Comparison of ENCODE assay signal across 7 cellular contexts in the genomic region with DNA sequence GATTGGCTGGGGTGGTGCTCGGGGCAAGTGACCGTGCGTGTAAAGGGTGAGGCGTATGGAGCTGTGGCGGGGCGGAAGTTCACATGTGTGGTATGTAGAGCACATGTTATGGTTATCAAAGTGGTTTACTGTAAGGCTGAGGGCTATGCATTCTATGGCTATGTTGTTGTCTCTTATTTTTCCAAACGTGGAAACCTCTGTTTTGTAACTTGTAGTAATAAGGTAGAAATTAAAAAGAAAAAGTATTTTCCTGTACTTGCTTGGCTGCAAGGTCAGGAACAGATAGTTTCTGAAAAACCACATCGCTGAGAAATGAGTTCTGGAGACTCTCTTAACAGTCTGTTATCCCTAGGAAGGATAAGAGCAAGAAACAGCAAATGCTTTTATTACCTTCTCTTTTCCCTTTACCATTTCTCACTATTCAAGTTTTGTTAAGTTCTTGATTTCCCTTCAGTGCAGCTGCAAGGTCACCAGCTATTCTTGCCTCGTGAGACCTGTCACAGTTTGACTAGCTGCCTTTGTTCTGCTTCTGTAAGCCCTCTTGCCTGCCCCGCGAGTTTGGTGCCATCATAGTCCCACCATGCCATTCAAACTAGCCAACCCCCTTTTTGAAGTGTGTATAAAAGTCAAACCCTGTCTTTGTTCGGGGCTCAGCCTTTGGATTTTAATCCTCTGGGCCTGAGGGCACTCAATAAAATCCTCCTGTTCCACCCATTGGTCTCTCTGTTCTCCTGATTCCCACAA. TPM values are rescaled to one million over a fixed set of nuclear protein-coding genes. Genes with fewer than 3 reads are reported as not detected.
DNase-seq lines count a peak whose midpoint lies in the region; ATAC-seq, FAIRE-seq and TF ChIP-seq lines count a peak whose summit lies in the region.

No MANE protein-coding gene starts in this region.

- H3K36me3 Mint-ChIP-seq in astrocyte (ENCODE audit: low read depth, unreplicated experiment): no peaks in the 10 kb centered on the region

- H3K9me3 ChIP-seq in astrocyte (ENCODE audit: insufficient read depth, low read depth, low read length): no peaks in the 10 kb centered on the region
- H3K9me3 ChIP-seq in small intestine (ENCODE audit: control insufficient read depth, low read depth): no peaks in the 10 kb centered on the region

- H3K27me3 Mint-ChIP-seq in astrocyte (ENCODE audit: low read depth, unreplicated experiment): no peaks in the 10 kb centered on the region

- peak overlapping the region; percentile 98 for H3K9ac ChIP-seq in astrocyte (ENCODE audit: low read length)

- H3K4me3 Mint-ChIP-seq in astrocyte (ENCODE audit: unreplicated experiment): no peak overlapping the region

- peaks cover 28% of the 10 kb centered on the region for H3K4me1 ChIP-seq in astrocyte (ENCODE audit: insufficient read depth, low read length)
- H3K4me1 ChIP-seq in small intestine (ENCODE audit: control insufficient read depth in 2 of 2, insufficient read depth in 1 of 2, low read depth in 1 of 2, low read length in 1 of 2): no peaks in the 10 kb centered on the region

- 6 to 7% (median 6%) methylated on average over 12 of the region's 12 CpGs for WGBS in small intestine, 3 donors

- H3K4me3 ChIP-seq in astrocyte (ENCODE audit: insufficient read depth, low read depth, low read length) (peak overlapping the region; percentile 65), iPS-11a (ENCODE audit: low read depth, low read length) (peak overlapping the region; percentile 42), small intestine (ENCODE audit: low read depth in 1 of 2, low read length in 2 of 2) (peak overlapping the region in 1 of 2 donors; percentile 9)

- H3K4me2 ChIP-seq in astrocyte (ENCODE audit: low read length): peak overlapping the region; percentile 91

- H3K27ac ChIP-seq in astrocyte (ENCODE audit: low read depth, low read length): peak overlapping the region; percentile 100
- H3K27ac ChIP-seq in small intestine (ENCODE audit: low read depth in 1 of 2, low read length in 1 of 2): peak overlapping the region; percentile 98 to 100

- H3K27ac Mint-ChIP-seq in astrocyte (ENCODE audit: unreplicated experiment): no peak overlapping the region

- H3K9me3 Mint-ChIP-seq in astrocyte (ENCODE audit: unreplicated experiment): peaks cover 2% of the 10 kb centered on the region

- H3K36me3 ChIP-seq in astrocyte (ENCODE audit: insufficient read depth, low read length) (no peaks in the 10 kb centered on the region), small intestine (ENCODE audit: control insufficient read depth in 2 of 2, insufficient read depth in 2 of 2, low read length in 2 of 2) (no peaks in the 10 kb centered on the region)

- peaks cover 8% of the 10 kb centered on the region for H3K4me1 Mint-ChIP-seq in astrocyte (ENCODE audit: low read depth, unreplicated experiment)

- CTCF ChIA-PET in GM10248 (lab: Yijun Ruan, JAX): interaction anchor here (1.2 kb wide), 1 partner anchor 285 kb away, joined by 3 read pairs; no protein-coding TSS in a partner anchor

- H2AFZ ChIP-seq in astrocyte (ENCODE audit: low read depth, low read length): peak overlapping the region; percentile 99

- H4K20me1 ChIP-seq in astrocyte (ENCODE audit: insufficient read depth, low read length): no peaks in the 10 kb centered on the region

- FAIRE-seq in astrocyte (lab: Jason Lieb, UNC) (no peak), small intestine (lab: Jason Lieb, UNC) (no peak)

- peak; percentile 74 for DNase-seq in GM10248 (ENCODE audit: extremely low spot score)
- DNase-seq in HT1080 (ENCODE audit: low read depth): peak; percentile 97
- DNase-seq in OCI-M2 (lab: John Stamatoyannopoulos, UW; ENCODE audit: unreplicated experiment): peak; percentile 71
- peak; percentile 86 for DNase-seq in astrocyte (ENCODE audit: low read depth)
- DNase-seq in small intestine: no peak

- POLR2A ChIA-PET in GM10248 (lab: Yijun Ruan, JAX): interaction anchor here (0.6 to 3.5 kb wide), 12 partner anchors 9 to 557 kb away, joined by 3 to 52 read pairs (median 4); partner anchors contain the start of gene RNU1-2

- TF ChIP-seq CTCF in GM10248 (IDR thresholded peaks at IDR 0.05; ENCODE audit: control extremely low read depth, extremely low read depth, low read depth, missing control alignments) (no peak), astrocyte (IDR thresholded peaks at IDR 0.05; ENCODE audit: insufficient read depth, low read depth, low read length) (no peak)

- H3K27me3 ChIP-seq in astrocyte (ENCODE audit: insufficient read depth, low read length): no peaks in the 10 kb centered on the region
- H3K27me3 ChIP-seq in small intestine (ENCODE audit: control insufficient read depth in 2 of 2, insufficient read depth in 2 of 2, low read length in 2 of 2): no peaks in the 10 kb centered on the region

- no peaks in the 10 kb centered on the region for H3K79me2 ChIP-seq in astrocyte (ENCODE audit: insufficient read depth, low read length)

- peak; percentile 78 for ATAC-seq in GM21529 (IDR thresholded peaks at IDR 0.05; ENCODE audit: unreplicated experiment)

RNA-seq across cellular contexts. Expression of gene RNU1-2, which starts 9.5 kb away (rescaled TPM):
- total RNA-seq in HT1080 (2014; rRNA removed; shearing (Covaris generic)): under 0.01 TPM in 1 of 2 replicates, not detected in the other
- polyA plus RNA-seq in HT1080 (2015; cell fraction: cytosol; rRNA removed): not detected in 2 replicates
- polyA plus RNA-seq in HT1080 (2015; cell fraction: nucleus; rRNA removed): not detected in 2 replicates
- total RNA-seq in astrocyte: 1,356 and 1,553 TPM in 2 replicates
- polyA plus RNA-seq in small intestine: not detected

RNA-seq across cellular contexts. Expression of gene CROCC, which starts 16.4 kb away (rescaled TPM):
- 13.2 and 14.3 TPM in 2 replicates for total RNA-seq in HT1080 (2014; rRNA removed; shearing (Covaris generic))
- polyA plus RNA-seq in HT1080 (2015; cell fraction: cytosol; rRNA removed): 4.6 and 6.9 TPM in 2 replicates
- 45.3 and 49.2 TPM in 2 replicates for polyA plus RNA-seq in HT1080 (2015; cell fraction: nucleus; rRNA removed)
- total RNA-seq in astrocyte: 12.1 and 15.9 TPM in 2 replicates
- polyA plus RNA-seq in small intestine: 10 to 100 TPM in 1 of 3 donors, 1 to 10 TPM in 2; 2.7 to 13.3 (median 7.2) TPM

Comparison
In these comparisons a context has a peak if more than half of its experiments do, and no peak if none do; other contexts are left out.
1. RNA of gene RNU1-2, which starts 9.5 kb away (total RNA-seq): 1,356 to 1,553 TPM in astrocyte; under 0.01 TPM in HT1080; every median in the first group is over 1,000 times any median in the second.